16 cellular contexts compared by ENCODE assay signal in genomic region chr16:58670177-58670576, GRCh38.
"Had no signal": no experiment of that assay in that cellular context is flagged by ENCODE, and none has a peak within 500 bp of the region (broad histone marks: within the 10 kb centered on the region; RNA-seq: fewer than 3 reads in every experiment).

No MANE protein-coding gene starts in this region.

- H3K27ac ChIP-seq: heart left ventricle, right atrium auricular region, sigmoid colon, tibial artery, upper lobe of left lung, uterus had no signal

- DNase-seq: dermis blood vessel endothelial cell; erythroblast; foreskin melanocyte; heart left ventricle; hippocampal formation; kidney glomerular epithelial cell; natural killer cell; sigmoid colon; small intestine; stimulated activated CD4-positive, alpha-beta T cell treated with anti-CD3 and anti-CD28 coated beads, Interleukin-12 subunit alpha, Interleukin-12 subunit beta, amount 100 ng/mL, for 4 hours; stimulated activated naive CD8-positive, alpha-beta T cell treated with anti-CD3 and anti-CD28 coated beads, Interleukin-15, Interleukin-2, amounts not matched to agents 100 U/mL and 50 U/mL, for 24 hours; tibial artery; upper lobe of left lung; uterus had no signal

- H3K9me3 ChIP-seq: heart left ventricle, right atrium auricular region, sigmoid colon, tibial artery, upper lobe of left lung, uterus had no signal

- H3K27me3 ChIP-seq: heart left ventricle, right atrium auricular region, sigmoid colon, tibial artery, upper lobe of left lung, uterus had no signal

- H3K4me3 ChIP-seq: heart left ventricle, right atrium auricular region, sigmoid colon, tibial artery, upper lobe of left lung, uterus had no signal

- H3K4me1 ChIP-seq: right atrium auricular region, sigmoid colon, tibial artery, upper lobe of left lung, uterus had no signal

- ATAC-seq: heart left ventricle; natural killer cell; stimulated activated naive CD8-positive, alpha-beta T cell treated with anti-CD3 and anti-CD28 coated beads, Interleukin-15, Interleukin-2, amounts not matched to agents 100 U/mL and 50 U/mL, for 24 hours had no signal

- FAIRE-seq: colon, small intestine had no signal

- H3K36me3 ChIP-seq: uterus had no signal
